9 cellular contexts compared by ENCODE assay signal in genomic region chr1:12620142-12620865, GRCh38. TPM values are rescaled to one million over a fixed set of nuclear protein-coding genes. Genes with fewer than 3 reads are reported as not detected.
DNase-seq lines count a peak whose midpoint lies in the region; ATAC-seq and TF ChIP-seq lines count a peak whose summit lies in the region.
"Had no signal": no experiment of that assay in that cellular context is flagged by ENCODE, and none has a peak within 500 bp of the region (broad histone marks: within the 10 kb centered on the region; RNA-seq: fewer than 3 reads in every experiment).

No MANE protein-coding gene starts in this region.

- TF ChIP-seq POLR2A in NB4 (IDR thresholded peaks at IDR 0.05; ENCODE audit: extremely low read depth, insufficient read length), result no peak
- no peak for TF ChIP-seq POLR2A in prostate gland (IDR thresholded peaks at IDR 0.05)

- DNase-seq in GDM1 (lab: John Stamatoyannopoulos, UW) (peak; percentile 49), NB4 (ENCODE audit: low read depth) (peak; percentile 80), ascending aorta (ENCODE audit: low spot score in 2 of 2) (no peak), prostate gland (ENCODE audit: low spot score) (no peak), hepatic stellate cell (ENCODE audit: low spot score) (no peak), NCI-H146 (lab: John Stamatoyannopoulos, UW) (no peak)
- DNase-seq in effector memory CD4-positive, alpha-beta T cell, result no peak

- H3K27ac ChIP-seq in ascending aorta, result peak overlapping the region; percentile 95 to 96
- peak overlapping the region; percentile 98 for H3K27ac ChIP-seq in prostate gland
- H3K27ac ChIP-seq in effector memory CD4-positive, alpha-beta T cell (ENCODE audit: insufficient read depth, low read length, poor library complexity, severe bottlenecking), result no peak overlapping the region

- 25% methylated on average over 10 of the region's 10 CpGs for WGBS in prostate gland

- H3K4me1 ChIP-seq in ascending aorta, result peaks cover 11 to 37% of the 10 kb centered on the region in 2 donors
- H3K4me1 ChIP-seq in prostate gland (replicated peaks), result peaks cover 23% of the 10 kb centered on the region
- H3K4me1 ChIP-seq in effector memory CD4-positive, alpha-beta T cell (ENCODE audit: control insufficient read depth, insufficient read depth, low read length, poor library complexity, severe bottlenecking), result peaks cover 26% of the 10 kb centered on the region

- no peak overlapping the region for H3K4me3 ChIP-seq in NB4 (ENCODE audit: low read depth, low read length)
- H3K4me3 ChIP-seq in ascending aorta, result peak overlapping the region; percentile 83 to 85
- H3K4me3 ChIP-seq in prostate gland, result peak overlapping the region in 1 of 2 donors; percentile 93
- no peak overlapping the region for H3K4me3 ChIP-seq in effector memory CD4-positive, alpha-beta T cell (ENCODE audit: insufficient read depth, low read depth, low read length, poor library complexity, severe bottlenecking)

- intact Hi-C loops in ascending aorta (cut with DNase I), result loop anchor here (1.0 to 5.0 kb wide), 3 partner anchors 213 to 343 kb away; no protein-coding TSS in a partner anchor
- intact Hi-C loops in prostate gland (cut with DNase I), result loop anchor here (5.0 kb wide), 1 partner anchor 37 kb away; no protein-coding TSS in a partner anchor

- H3K36me3 ChIP-seq in ascending aorta (no peaks in the 10 kb centered on the region), prostate gland (no peaks in the 10 kb centered on the region)
- H3K36me3 ChIP-seq in effector memory CD4-positive, alpha-beta T cell (ENCODE audit: control insufficient read depth, insufficient read depth, low read length), result no peaks in the 10 kb centered on the region

- no peak for ATAC-seq in HG03521 (IDR thresholded peaks at IDR 0.05; ENCODE audit: unreplicated experiment)

- TF ChIP-seq CTCF in NB4 (IDR thresholded peaks at IDR 0.05; ENCODE audit: low read depth, low read length) (no peak), ascending aorta (IDR thresholded peaks at IDR 0.05) (no peak), prostate gland (IDR thresholded peaks at IDR 0.05) (no peak)

- no peaks in the 10 kb centered on the region for H3K9me3 ChIP-seq in ascending aorta
- no peaks in the 10 kb centered on the region for H3K9me3 ChIP-seq in prostate gland
- H3K9me3 ChIP-seq in effector memory CD4-positive, alpha-beta T cell (ENCODE audit: control insufficient read depth, low read length), result no peaks in the 10 kb centered on the region

- H3K27me3 ChIP-seq in ascending aorta (no peaks in the 10 kb centered on the region), prostate gland (replicated peaks; ENCODE audit: insufficient read depth) (no peaks in the 10 kb centered on the region)
- no peaks in the 10 kb centered on the region for H3K27me3 ChIP-seq in effector memory CD4-positive, alpha-beta T cell (replicated peaks; ENCODE audit: control insufficient read depth, insufficient read depth, low read length, poor library complexity, severe bottlenecking)

RNA-seq across cellular contexts. Expression of gene DHRS3, which starts 2.3 kb away (rescaled TPM):
- total RNA-seq in ascending aorta, result 39.4 TPM
- 100 to 1,000 TPM; 171 to 178 TPM for total RNA-seq in prostate gland

RNA-seq across cellular contexts. Expression of gene AADACL4, which starts 23.6 kb away (rescaled TPM):
- not detected for total RNA-seq in ascending aorta
- total RNA-seq in prostate gland, result not detected
- total RNA-seq: posterior vena cava had no signal

Comparison
In these comparisons a context has a peak if more than half of its experiments do, and no peak if none do; other contexts are left out.
1. DNase-seq: peak in GDM1 (single experiment) and NB4 (single experiment); none in ascending aorta (0 of 2), prostate gland (single experiment), effector memory CD4-positive, alpha-beta T cell (0 of 3), hepatic stellate cell (single experiment) and NCI-H146 (single experiment).
2. H3K4me3 ChIP-seq: peak in ascending aorta (2 of 2); none in NB4 (single experiment) and effector memory CD4-positive, alpha-beta T cell (single experiment).